23 cellular contexts compared by ENCODE assay signal in genomic region chr22:31260474-31260856, GRCh38.
"Had no signal": no experiment of that assay in that cellular context is flagged by ENCODE, and none has a peak within 500 bp of the region (broad histone marks: within the 10 kb centered on the region; RNA-seq: fewer than 3 reads in every experiment).

No MANE protein-coding gene starts in this region.

- DNase-seq: activated CD8-positive, alpha-beta memory T cell treated with anti-CD3 and anti-CD28 coated beads for 24 hours; activated CD8-positive, alpha-beta memory T cell treated with anti-CD3 and anti-CD28 coated beads, Interleukin-2, amount 50 U/mL, for 4 hours; activated effector memory CD4-positive, alpha-beta T cell treated with anti-CD3 and anti-CD28 coated beads, Interleukin-2, amount 50 U/mL, for 16 hours; activated naive CD4-positive, alpha-beta T cell treated with anti-CD3 and anti-CD28 coated beads, Interleukin-2, amount 50 U/mL, for 16 hours; activated T-cell treated with anti-CD3 and anti-CD28 coated beads, Interleukin-2, amount 50 U/mL, for 4 hours; adrenal gland; brain microvascular endothelial cell; central memory CD4-positive, alpha-beta T cell; dermis blood vessel endothelial cell; effector CD8-positive, alpha-beta T cell; foreskin melanocyte; kidney; lower lobe of right lung; naive B cell; occipital lobe; right lobe of liver; stimulated activated CD4-positive, alpha-beta T cell treated with anti-CD3 and anti-CD28 coated beads, Interleukin-1b, Interleukin-23, amount 100 ng/mL, for 48 hours; T-helper 9 cell; trophoblast cell had no signal

- H3K4me1 ChIP-seq: adrenal gland, ascending aorta, lower lobe of right lung, right lobe of liver had no signal

- H3K27me3 ChIP-seq: adrenal gland, ascending aorta, brain microvascular endothelial cell, right lobe of liver, vagina had no signal

- H3K9me3 Mint-ChIP-seq: activated T-cell treated with anti-CD3 and anti-CD28 coated beads, Interleukin-2, amount 50 U/mL, for 4 hours; naive B cell; neural crest cell had no signal

- H3K9me3 ChIP-seq: adrenal gland, ascending aorta, lower lobe of right lung, right lobe of liver, vagina had no signal

- ATAC-seq: activated T-cell treated with anti-CD3 and anti-CD28 coated beads, Interleukin-2, amount 50 U/mL, for 4 hours had no signal

- H3K27me3 Mint-ChIP-seq: naive B cell had no signal

- H3K27ac ChIP-seq: adrenal gland, ascending aorta, brain microvascular endothelial cell, lower lobe of right lung, right lobe of liver, skin epidermis, vagina had no signal

- H3K4me3 Mint-ChIP-seq: activated T-cell treated with anti-CD3 and anti-CD28 coated beads, Interleukin-2, amount 50 U/mL, for 4 hours; neural crest cell had no signal

- H3K4me3 ChIP-seq: adrenal gland, ascending aorta, lower lobe of right lung, right lobe of liver, skin epidermis, vagina had no signal

- H3K4me1 Mint-ChIP-seq: neural crest cell had no signal
